In the genomic region with DNA sequence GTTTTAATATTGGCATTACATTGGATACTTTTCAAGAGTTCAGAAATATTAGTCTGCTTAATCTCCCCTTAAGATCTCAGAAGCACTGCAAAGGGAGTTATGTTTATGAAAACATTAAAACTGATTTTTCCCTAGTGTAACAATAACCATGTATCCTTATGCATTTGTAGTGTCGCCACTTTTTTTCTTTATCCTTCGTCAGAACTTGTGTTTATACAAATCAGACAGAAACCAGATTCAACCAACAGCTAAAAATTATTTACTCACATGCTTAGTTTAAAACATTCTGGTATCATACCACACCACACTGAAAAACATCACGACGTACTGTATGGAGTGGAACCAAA, we compare ENCODE assay signal across 8 cellular contexts. TPM values are rescaled to one million over a fixed set of nuclear protein-coding genes. Genes with fewer than 3 reads are reported as not detected.
DNase-seq lines count a peak whose midpoint lies in the region; ATAC-seq lines count a peak whose summit lies in the region.

No MANE protein-coding gene starts in this region.

- peaks cover 47% of the 10 kb centered on the region for H3K4me1 Mint-ChIP-seq in activated T-helper 1 cell treated with anti-CD3 and anti-CD28 coated beads, Interleukin-12 subunit alpha, Interleukin-12 subunit beta, Interleukin-2, Interleukin-4 antibody, amounts not matched to agents 30 ng/mL and 10 ng/mL and 1 ng/mL, durations not matched to agents 14 hours and 24 hours and 36 hours (ENCODE audit: low read depth)
- H3K4me1 Mint-ChIP-seq in stimulated activated naive CD8-positive, alpha-beta T cell treated with anti-CD3 and anti-CD28 coated beads, Interleukin-15, amount 100 ng/mL, for 72 hours = peaks cover 54% of the 10 kb centered on the region

- no peaks in the 10 kb centered on the region for H3K9me3 Mint-ChIP-seq in activated T-helper 1 cell treated with anti-CD3 and anti-CD28 coated beads, Interleukin-12 subunit alpha, Interleukin-12 subunit beta, Interleukin-2, Interleukin-4 antibody, amounts not matched to agents 30 ng/mL and 10 ng/mL and 1 ng/mL, durations not matched to agents 14 hours and 24 hours and 36 hours
- H3K9me3 Mint-ChIP-seq in stimulated activated naive CD8-positive, alpha-beta T cell treated with anti-CD3 and anti-CD28 coated beads, Interleukin-15, amount 100 ng/mL, for 72 hours = no peaks in the 10 kb centered on the region

- no peak overlapping the region for H3K9ac ChIP-seq in iPS-15b (ENCODE audit: low read depth, low read length)

- ATAC-seq in stimulated activated naive CD8-positive, alpha-beta T cell treated with anti-CD3 and anti-CD28 coated beads, Interleukin-15, amount 100 ng/mL, for 72 hours = no peak
- no peak for ATAC-seq in GM21619 (IDR thresholded peaks at IDR 0.05; ENCODE audit: unreplicated experiment)
- ATAC-seq in HG03342 (IDR thresholded peaks at IDR 0.05; ENCODE audit: unreplicated experiment) = no peak

- H3K4me3 Mint-ChIP-seq in activated T-helper 1 cell treated with anti-CD3 and anti-CD28 coated beads, Interleukin-12 subunit alpha, Interleukin-12 subunit beta, Interleukin-2, Interleukin-4 antibody, amounts not matched to agents 30 ng/mL and 10 ng/mL and 1 ng/mL, durations not matched to agents 14 hours and 24 hours and 36 hours = peak overlapping the region; percentile 93
- peak overlapping the region; percentile 91 to 95 for H3K4me3 Mint-ChIP-seq in stimulated activated naive CD8-positive, alpha-beta T cell treated with anti-CD3 and anti-CD28 coated beads, Interleukin-15, amount 100 ng/mL, for 72 hours

- peak; percentile 29 for DNase-seq in DMS 273 (lab: John Stamatoyannopoulos, UW; ENCODE audit: unreplicated experiment)
- no peak for DNase-seq in DMS 273 treated with DMSO at 0.1 percent for 48 hours (lab: John Stamatoyannopoulos, UW)
- no peak for DNase-seq in activated T-helper 1 cell treated with anti-CD3 and anti-CD28 coated beads, Interleukin-12 subunit alpha, Interleukin-12 subunit beta, Interleukin-2, Interleukin-4 antibody, amounts not matched to agents 30 ng/mL and 10 ng/mL and 1 ng/mL, durations not matched to agents 14 hours and 24 hours and 36 hours (ENCODE audit: low spot score)
- no peak for DNase-seq in stimulated activated naive CD8-positive, alpha-beta T cell treated with anti-CD3 and anti-CD28 coated beads, Interleukin-15, amount 100 ng/mL, for 72 hours
- no peak for DNase-seq in GM19240 (ENCODE audit: insufficient read length, low spot score)

- H3K27ac Mint-ChIP-seq in activated T-helper 1 cell treated with anti-CD3 and anti-CD28 coated beads, Interleukin-12 subunit alpha, Interleukin-12 subunit beta, Interleukin-2, Interleukin-4 antibody, amounts not matched to agents 30 ng/mL and 10 ng/mL and 1 ng/mL, durations not matched to agents 14 hours and 24 hours and 36 hours = peak overlapping the region; percentile 96
- peak overlapping the region; percentile 98 to 99 for H3K27ac Mint-ChIP-seq in stimulated activated naive CD8-positive, alpha-beta T cell treated with anti-CD3 and anti-CD28 coated beads, Interleukin-15, amount 100 ng/mL, for 72 hours

- intact Hi-C loops in activated T-helper 1 cell treated with anti-CD3 and anti-CD28 coated beads, Interleukin-12 subunit alpha, Interleukin-12 subunit beta, Interleukin-2, Interleukin-4 antibody, amounts not matched to agents 30 ng/mL and 10 ng/mL and 1 ng/mL, durations not matched to agents 14 hours and 24 hours and 36 hours (cut with micrococcal nuclease) = loop anchor here (1.0 to 5.0 kb wide), 5 partner anchors 101 to 598 kb away; a partner anchor contains a TSS

- H3K9me3 ChIP-seq in iPS-15b (ENCODE audit: control insufficient read depth, insufficient read depth, low read length) = no peaks in the 10 kb centered on the region

- H3K27me3 ChIP-seq in iPS-15b (ENCODE audit: control insufficient read depth, insufficient read depth, low read length) = peaks cover 40% of the 10 kb centered on the region

- H3K4me1 ChIP-seq in iPS-15b (ENCODE audit: control insufficient read depth, insufficient read depth, low read length) = peaks cover 15% of the 10 kb centered on the region

- H3K27me3 Mint-ChIP-seq in activated T-helper 1 cell treated with anti-CD3 and anti-CD28 coated beads, Interleukin-12 subunit alpha, Interleukin-12 subunit beta, Interleukin-2, Interleukin-4 antibody, amounts not matched to agents 30 ng/mL and 10 ng/mL and 1 ng/mL, durations not matched to agents 14 hours and 24 hours and 36 hours (ENCODE audit: insufficient read depth) = peaks cover 13% of the 10 kb centered on the region
- no peaks in the 10 kb centered on the region for H3K27me3 Mint-ChIP-seq in stimulated activated naive CD8-positive, alpha-beta T cell treated with anti-CD3 and anti-CD28 coated beads, Interleukin-15, amount 100 ng/mL, for 72 hours

- peak overlapping the region; percentile 89 for H3K4me3 ChIP-seq in iPS-15b (ENCODE audit: low read depth, low read length)

- no peaks in the 10 kb centered on the region for H3K36me3 ChIP-seq in iPS-15b (ENCODE audit: control insufficient read depth, insufficient read depth, low read length)

- no peaks in the 10 kb centered on the region for H3K36me3 Mint-ChIP-seq in activated T-helper 1 cell treated with anti-CD3 and anti-CD28 coated beads, Interleukin-12 subunit alpha, Interleukin-12 subunit beta, Interleukin-2, Interleukin-4 antibody, amounts not matched to agents 30 ng/mL and 10 ng/mL and 1 ng/mL, durations not matched to agents 14 hours and 24 hours and 36 hours (ENCODE audit: low read depth)

RNA-seq across cellular contexts. Expression of a gene that starts 1.3 kb away (rescaled TPM):
- total RNA-seq in activated T-helper 1 cell treated with anti-CD3 and anti-CD28 coated beads, Interleukin-12 subunit alpha, Interleukin-12 subunit beta, Interleukin-2, Interleukin-4 antibody, amounts not matched to agents 30 ng/mL and 10 ng/mL and 1 ng/mL, durations not matched to agents 14 hours and 24 hours and 36 hours = 17.4 and 18.7 TPM in 2 replicates
